9 cellular contexts compared by ENCODE assay signal in the genomic region with DNA sequence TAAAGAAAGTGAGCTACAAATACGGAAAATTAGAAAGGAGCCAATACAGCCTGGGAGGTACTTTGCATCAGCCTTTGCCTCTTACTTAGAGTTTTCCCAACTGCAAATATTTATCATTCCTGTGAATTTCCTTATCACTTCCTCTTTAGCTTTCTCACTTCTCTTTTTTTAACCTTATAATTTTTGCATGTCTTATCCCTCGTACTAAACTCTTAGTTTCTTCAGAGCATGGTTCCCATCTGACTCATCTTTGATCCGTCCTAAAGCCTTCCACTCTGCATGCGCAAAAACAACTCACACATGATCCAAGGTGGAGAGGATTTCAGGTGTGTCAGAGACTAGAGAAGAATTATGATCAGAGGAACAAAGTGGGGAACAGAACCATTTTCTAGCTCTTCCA. TPM values are rescaled to one million over a fixed set of nuclear protein-coding genes. Genes with fewer than 3 reads are reported as not detected.
DNase-seq lines count a peak whose midpoint lies in the region; ATAC-seq and TF ChIP-seq lines count a peak whose summit lies in the region.
"Had no signal": no experiment of that assay in that cellular context is flagged by ENCODE, and none has a peak within 500 bp of the region (broad histone marks: within the 10 kb centered on the region; RNA-seq: fewer than 3 reads in every experiment).

No MANE protein-coding gene starts in this region.

- peaks cover 26% of the 10 kb centered on the region for H3K4me1 ChIP-seq in mammary epithelial cell (ENCODE audit: insufficient read depth, low read length)

- no peak overlapping the region for H3K4me2 ChIP-seq in mammary epithelial cell (ENCODE audit: insufficient read depth, low read depth, low read length)

- no peaks in the 10 kb centered on the region for H3K27me3 ChIP-seq in mammary epithelial cell (ENCODE audit: insufficient read depth, low read length)

- intact Hi-C loops in natural killer cell (cut with micrococcal nuclease) (no loop called here), mammary epithelial cell (cut with micrococcal nuclease) (no loop called here)

- peaks cover 29% of the 10 kb centered on the region for H3K36me3 Mint-ChIP-seq in natural killer cell treated with Interleukin-12 subunit alpha and Interleukin-12 subunit beta and Interleukin-15 and Interleukin-18, amount 100 ng/mL, for 72 hours
- H3K36me3 Mint-ChIP-seq in natural killer cell, result no peaks in the 10 kb centered on the region

- no peak for TF ChIP-seq CTCF in natural killer cell (IDR thresholded peaks at IDR 0.05)
- TF ChIP-seq CTCF in astrocyte of the spinal cord (IDR thresholded peaks at IDR 0.05; ENCODE audit: low read depth, low read length), result no peak
- TF ChIP-seq CTCF in mammary epithelial cell (conservative IDR thresholded peaks at IDR 0.05 in 1 of 2, IDR thresholded peaks at IDR 0.05 in 1 of 2; ENCODE audit: extremely low read depth in 1 of 2, insufficient read depth in 1 of 2, low read depth in 1 of 2, low read length in 2 of 2), result no peak

- peaks cover 6% of the 10 kb centered on the region for H3K36me3 ChIP-seq in mammary epithelial cell (ENCODE audit: insufficient read depth, low read length)

- in situ Hi-C loops in astrocyte of the spinal cord (cut with HindIII; ENCODE audit: low sequenced_read_pairs) (no loop called here), mammary epithelial cell (cut with MboI; ENCODE audit: low sequenced_read_pairs in 2 of 2) (no loop called here)

- peaks cover 26 to 35% of the 10 kb centered on the region in 2 donors for H3K4me1 Mint-ChIP-seq in natural killer cell treated with Interleukin-12 subunit alpha and Interleukin-12 subunit beta and Interleukin-15 and Interleukin-18, amount 100 ng/mL, for 72 hours (ENCODE audit: low read depth in 2 of 2)
- peaks cover 6 to 9% of the 10 kb centered on the region in 2 donors for H3K4me1 Mint-ChIP-seq in natural killer cell

- no peak for ATAC-seq in natural killer cell treated with Interleukin-12 subunit alpha and Interleukin-12 subunit beta and Interleukin-15 and Interleukin-18, amount 100 ng/mL, for 72 hours
- ATAC-seq in natural killer cell, result no peak
- ATAC-seq in HG03432 (IDR thresholded peaks at IDR 0.05; ENCODE audit: unreplicated experiment), result peak; percentile 48

- peak overlapping the region; percentile 36 for H3K4me3 Mint-ChIP-seq in natural killer cell treated with Interleukin-12 subunit alpha and Interleukin-12 subunit beta and Interleukin-15 and Interleukin-18, amount 100 ng/mL, for 72 hours
- H3K4me3 Mint-ChIP-seq in natural killer cell, result no peak overlapping the region

- H3K79me2 ChIP-seq in mammary epithelial cell (ENCODE audit: insufficient read depth, low read length), result peaks cover 18% of the 10 kb centered on the region

- CTCF ChIA-PET in mammary epithelial cell (lab: Charles Lee; ENCODE audit: low non-redundant PET), result interaction anchor here (0.6 kb wide), 1 partner anchor 282 kb away, joined by 3 read pairs; no protein-coding TSS in a partner anchor

- no peak overlapping the region for H2AFZ ChIP-seq in mammary epithelial cell (ENCODE audit: low read depth, low read length)

- H3K4me3 ChIP-seq in astrocyte of the spinal cord (ENCODE audit: low read depth, low read length) (no peak overlapping the region), mammary epithelial cell (replicated peaks in 1 of 3; ENCODE audit: insufficient read depth in 1 of 3, low read depth in 2 of 3, low read length in 3 of 3) (no peak overlapping the region)
- H3K4me3 ChIP-seq: skin epidermis had no signal

- WGBS in mammary epithelial cell (ENCODE audit: low coverage, missing lambda C conversion rate), result 88% methylated on average over 3 of the region's 4 CpGs

- no TSS peak for BruUV-seq in mammary epithelial cell (replicated peaks; lab: Mats Ljungman, UMichigan)

- no peak for DNase-seq in natural killer cell treated with Interleukin-12 subunit alpha and Interleukin-12 subunit beta and Interleukin-15 and Interleukin-18, amount 100 ng/mL, for 72 hours (ENCODE audit: low spot score)
- DNase-seq in natural killer cell, result no peak
- peak; percentile 32 for DNase-seq in astrocyte of the spinal cord (ENCODE audit: low read depth, low spot score)
- no peak for DNase-seq in mammary epithelial cell
- no peak for DNase-seq in kidney glomerular epithelial cell (lab: John Stamatoyannopoulos, UW)
- DNase-seq in activated naive CD4-positive, alpha-beta T cell treated with anti-CD3 and anti-CD28 coated beads, Interleukin-2, amount 50 U/mL, for 16 hours, result no peak
- DNase-seq in NCI-H128 (lab: John Stamatoyannopoulos, UW; ENCODE audit: unreplicated experiment), result no peak

- H3K9me3 Mint-ChIP-seq in natural killer cell treated with Interleukin-12 subunit alpha and Interleukin-12 subunit beta and Interleukin-15 and Interleukin-18, amount 100 ng/mL, for 72 hours, result no peaks in the 10 kb centered on the region
- H3K9me3 Mint-ChIP-seq in natural killer cell, result no peaks in the 10 kb centered on the region

- no peak overlapping the region for H3K9ac ChIP-seq in mammary epithelial cell (ENCODE audit: insufficient read depth, low read length)

- dilution Hi-C loops in mammary epithelial cell (cut with HindIII; ENCODE audit: low sequenced_read_pairs), result loop anchor here (5.0 kb wide), 1 partner anchor 80 kb away; no protein-coding TSS in a partner anchor

- H3K27me3 Mint-ChIP-seq in natural killer cell treated with Interleukin-12 subunit alpha and Interleukin-12 subunit beta and Interleukin-15 and Interleukin-18, amount 100 ng/mL, for 72 hours, result peaks cover 0 to 5% of the 10 kb centered on the region in 2 donors
- H3K27me3 Mint-ChIP-seq in natural killer cell (ENCODE audit: low read depth in 2 of 2), result peaks cover 17 to 24% of the 10 kb centered on the region in 2 donors

- no peaks in the 10 kb centered on the region for H4K20me1 ChIP-seq in mammary epithelial cell (ENCODE audit: insufficient read depth, low read length)

- no peaks in the 10 kb centered on the region for H3K9me3 ChIP-seq in mammary epithelial cell (replicated peaks; ENCODE audit: insufficient read depth, low read length)

- peak overlapping the region; percentile 81 to 93 for H3K27ac Mint-ChIP-seq in natural killer cell treated with Interleukin-12 subunit alpha and Interleukin-12 subunit beta and Interleukin-15 and Interleukin-18, amount 100 ng/mL, for 72 hours
- H3K27ac Mint-ChIP-seq in natural killer cell, result no peak overlapping the region

- no peak overlapping the region for H3K27ac ChIP-seq in mammary epithelial cell (ENCODE audit: insufficient read depth, low read depth, low read length)

RNA-seq across cellular contexts. Expression of a gene that starts 9.6 kb away (rescaled TPM):
- 1 to 10 TPM; 8.8 TPM for total RNA-seq in natural killer cell treated with Interleukin-12 subunit alpha and Interleukin-12 subunit beta and Interleukin-15 and Interleukin-18, amount 100 ng/mL, for 72 hours
- total RNA-seq in natural killer cell (1 to 10 TPM; 2.2 to 2.4 (median 2.2) TPM), mammary epithelial cell (10 to 100 TPM; 12.2 to 13.0 TPM)
- 5.9 TPM for polyA plus RNA-seq in mammary epithelial cell
- 4.4 TPM for polyA minus RNA-seq in mammary epithelial cell

RNA-seq across cellular contexts. Expression of a gene that starts 57.3 kb away (rescaled TPM):
- total RNA-seq in natural killer cell treated with Interleukin-12 subunit alpha and Interleukin-12 subunit beta and Interleukin-15 and Interleukin-18, amount 100 ng/mL, for 72 hours, result 100 to 1,000 TPM; 452 to 579 TPM
- total RNA-seq in natural killer cell, result 100 to 1,000 TPM; 174 to 184 (median 177) TPM
- 100 to 1,000 TPM; 227 to 682 TPM for total RNA-seq in mammary epithelial cell
- polyA plus RNA-seq in mammary epithelial cell, result 76.6 TPM
- 178 TPM for polyA minus RNA-seq in mammary epithelial cell

RNA-seq across cellular contexts. Expression of a gene that starts 59.9 kb away (rescaled TPM):
- total RNA-seq in natural killer cell treated with Interleukin-12 subunit alpha and Interleukin-12 subunit beta and Interleukin-15 and Interleukin-18, amount 100 ng/mL, for 72 hours, result under 1 TPM in 1 of 2 donors, not detected in 1; 0.36 TPM
- total RNA-seq in natural killer cell (under 1 TPM in 2 of 3 donors, not detected in 1; 0.02 to 0.03 TPM), mammary epithelial cell (1 to 10 TPM in 1 of 2 donors, under 1 TPM in 1; 0.17 to 1.8 TPM)
- 0.36 TPM for polyA plus RNA-seq in mammary epithelial cell
- 0.88 TPM for polyA minus RNA-seq in mammary epithelial cell

Comparison
In these comparisons a context has a peak if more than half of its experiments do, and no peak if none do; other contexts are left out.
1. H3K27ac Mint-ChIP-seq: peak in natural killer cell treated with Interleukin-12 subunit alpha and Interleukin-12 subunit beta and Interleukin-15 and Interleukin-18, amount 100 ng/mL, for 72 hours (2 of 2); none in natural killer cell (0 of 2).